9 cellular contexts compared by ENCODE assay signal in genomic region chr1:162530318-162530984, GRCh38. TPM values are rescaled to one million over a fixed set of nuclear protein-coding genes. Genes with fewer than 3 reads are reported as not detected.
DNase-seq lines count a peak whose midpoint lies in the region; ATAC-seq, FAIRE-seq and TF ChIP-seq lines count a peak whose summit lies in the region.
"Had no signal": no experiment of that assay in that cellular context is flagged by ENCODE, and none has a peak within 500 bp of the region (broad histone marks: within the 10 kb centered on the region; RNA-seq: fewer than 3 reads in every experiment).

No MANE protein-coding gene starts in this region.

- H3K36me3 Mint-ChIP-seq in neural progenitor cell: peaks cover 3% of the 10 kb centered on the region
- H3K36me3 Mint-ChIP-seq in activated T-helper 2 cell treated with anti-CD3 and anti-CD28 coated beads, Interferon-gamma antibody, Interleukin-2, Interleukin-4, amounts not matched to agents 10 μg/mL and 5 μg/mL and 100 μg/mL, durations not matched to agents 14 hours and 24 hours and 36 hours (ENCODE audit: low read depth): peaks cover 37% of the 10 kb centered on the region

- H3K36me3 ChIP-seq in neural progenitor cell (no peaks in the 10 kb centered on the region), kidney (ENCODE audit: control insufficient read depth in 1 of 2, insufficient read depth in 2 of 2, low read length in 2 of 2) (peaks cover 0 to 4% of the 10 kb centered on the region in 2 donors)

- H3K9me3 Mint-ChIP-seq in neural progenitor cell: no peaks in the 10 kb centered on the region
- no peaks in the 10 kb centered on the region for H3K9me3 Mint-ChIP-seq in activated T-helper 2 cell treated with anti-CD3 and anti-CD28 coated beads, Interferon-gamma antibody, Interleukin-2, Interleukin-4, amounts not matched to agents 10 μg/mL and 5 μg/mL and 100 μg/mL, durations not matched to agents 14 hours and 24 hours and 36 hours
- H3K9me3 Mint-ChIP-seq: T-helper 1 cell treated with Interleukin-12 subunit alpha and Interleukin-12 subunit beta and Interleukin-4 antibody, amounts not matched to agents 30 μg/mL and 1 μg/mL, for 36 hours had no signal

- H3K9ac ChIP-seq in neural progenitor cell (no peak overlapping the region), kidney (ENCODE audit: low read length in 2 of 2) (no peak overlapping the region)

- H4K20me1 ChIP-seq in neural progenitor cell (ENCODE audit: low read depth): peaks cover 16% of the 10 kb centered on the region

- peak overlapping the region; percentile 34 for H3K4me2 ChIP-seq in neural progenitor cell

- FAIRE-seq in kidney (lab: Jason Lieb, UNC): no peak
- FAIRE-seq: H54 had no signal

- H3K27ac ChIP-seq in neural progenitor cell: no peak overlapping the region
- no peak overlapping the region for H3K27ac ChIP-seq in kidney (ENCODE audit: low read depth in 2 of 2, low read length in 2 of 2)

- intact Hi-C loops in activated T-helper 2 cell treated with anti-CD3 and anti-CD28 coated beads, Interferon-gamma antibody, Interleukin-2, Interleukin-4, amounts not matched to agents 10 μg/mL and 5 μg/mL and 100 μg/mL, durations not matched to agents 14 hours and 24 hours and 36 hours (cut with micrococcal nuclease): no loop called here
- intact Hi-C loops in kidney (cut with DNase I): no loop called here

- no peak overlapping the region for H3K27ac Mint-ChIP-seq in neural progenitor cell
- no peak overlapping the region for H3K27ac Mint-ChIP-seq in activated T-helper 2 cell treated with anti-CD3 and anti-CD28 coated beads, Interferon-gamma antibody, Interleukin-2, Interleukin-4, amounts not matched to agents 10 μg/mL and 5 μg/mL and 100 μg/mL, durations not matched to agents 14 hours and 24 hours and 36 hours
- H3K27ac Mint-ChIP-seq: T-helper 1 cell treated with Interleukin-12 subunit alpha and Interleukin-12 subunit beta and Interleukin-4 antibody, amounts not matched to agents 30 μg/mL and 1 μg/mL, for 36 hours had no signal

- ATAC-seq in GM19324 (IDR thresholded peaks at IDR 0.05; ENCODE audit: low FRiP score, unreplicated experiment): peak; percentile 96
- peak; percentile 98 for ATAC-seq in HG02938 (IDR thresholded peaks at IDR 0.05; ENCODE audit: unreplicated experiment)

- H3K4me3 ChIP-seq in neural progenitor cell (no peak overlapping the region), kidney (ENCODE audit: low read length in 2 of 2) (no peak overlapping the region)

- DNase-seq in NCI-H526 treated with DMSO at 0.1 percent for 48 hours (lab: John Stamatoyannopoulos, UW) (peak; percentile 99), neural progenitor cell (ENCODE audit: low spot score) (peak; percentile 49), kidney (no peak)
- DNase-seq in activated CD8-positive, alpha-beta memory T cell treated with anti-CD3 and anti-CD28 coated beads, Interleukin-2, amount 50 U/mL, for 4 hours: no peak
- DNase-seq in activated T-helper 2 cell treated with anti-CD3 and anti-CD28 coated beads, Interferon-gamma antibody, Interleukin-2, Interleukin-4, amounts not matched to agents 10 μg/mL and 5 μg/mL and 100 μg/mL, durations not matched to agents 14 hours and 24 hours and 36 hours (ENCODE audit: low spot score): no peak

- H3K4me1 ChIP-seq in neural progenitor cell (peaks cover 16% of the 10 kb centered on the region), kidney (ENCODE audit: control insufficient read depth in 1 of 2, insufficient read depth in 1 of 2, low read depth in 1 of 2, low read length in 2 of 2) (no peaks in the 10 kb centered on the region)

- H3K9me3 ChIP-seq in neural progenitor cell (ENCODE audit: low read depth) (no peaks in the 10 kb centered on the region), kidney (ENCODE audit: control insufficient read depth in 1 of 2, low read length in 2 of 2) (no peaks in the 10 kb centered on the region)

- H3K4me1 Mint-ChIP-seq in neural progenitor cell: no peaks in the 10 kb centered on the region
- H3K4me1 Mint-ChIP-seq in activated T-helper 2 cell treated with anti-CD3 and anti-CD28 coated beads, Interferon-gamma antibody, Interleukin-2, Interleukin-4, amounts not matched to agents 10 μg/mL and 5 μg/mL and 100 μg/mL, durations not matched to agents 14 hours and 24 hours and 36 hours (ENCODE audit: low read depth): peaks cover 2% of the 10 kb centered on the region

- no peaks in the 10 kb centered on the region for H3K27me3 Mint-ChIP-seq in neural progenitor cell (ENCODE audit: insufficient read depth, low read depth)
- H3K27me3 Mint-ChIP-seq in activated T-helper 2 cell treated with anti-CD3 and anti-CD28 coated beads, Interferon-gamma antibody, Interleukin-2, Interleukin-4, amounts not matched to agents 10 μg/mL and 5 μg/mL and 100 μg/mL, durations not matched to agents 14 hours and 24 hours and 36 hours (ENCODE audit: low read depth): no peaks in the 10 kb centered on the region

- TF ChIP-seq CTCF in neural progenitor cell (IDR thresholded peaks at IDR 0.05) (no peak), kidney (IDR thresholded peaks at IDR 0.05; ENCODE audit: borderline replicate concordance, extremely low read depth, insufficient read depth) (no peak)

- H3K79me2 ChIP-seq in neural progenitor cell (ENCODE audit: low read depth): peaks cover 5% of the 10 kb centered on the region

- no peaks in the 10 kb centered on the region for H3K27me3 ChIP-seq in neural progenitor cell

- H2AFZ ChIP-seq in neural progenitor cell (replicated peaks): no peak overlapping the region

- peaks cover 9% of the 10 kb centered on the region for H3F3A ChIP-seq in neural progenitor cell (ENCODE audit: low read depth)

- H3K4me3 Mint-ChIP-seq in neural progenitor cell: no peak overlapping the region
- H3K4me3 Mint-ChIP-seq in activated T-helper 2 cell treated with anti-CD3 and anti-CD28 coated beads, Interferon-gamma antibody, Interleukin-2, Interleukin-4, amounts not matched to agents 10 μg/mL and 5 μg/mL and 100 μg/mL, durations not matched to agents 14 hours and 24 hours and 36 hours (ENCODE audit: low read depth): no peak overlapping the region
- H3K4me3 Mint-ChIP-seq: T-helper 1 cell treated with Interleukin-12 subunit alpha and Interleukin-12 subunit beta and Interleukin-4 antibody, amounts not matched to agents 30 μg/mL and 1 μg/mL, for 36 hours had no signal

RNA-seq across cellular contexts. Expression of gene UAP1, which starts 31.1 kb away (rescaled TPM):
- total RNA-seq in neural progenitor cell (ENCODE audit: low replicate concordance) (34.8 and 57.1 TPM in 2 replicates), kidney (30.6 TPM)
- 50.4 and 54.7 TPM in 2 replicates for total RNA-seq in activated T-helper 2 cell treated with anti-CD3 and anti-CD28 coated beads, Interferon-gamma antibody, Interleukin-2, Interleukin-4, amounts not matched to agents 10 μg/mL and 5 μg/mL and 100 μg/mL, durations not matched to agents 14 hours and 24 hours and 36 hours
- 23.6 TPM for polyA plus RNA-seq in kidney (ENCODE audit: insufficient read depth, low read depth, low replicate concordance)

RNA-seq across cellular contexts. Expression of gene UHMK1, which starts 32.8 kb away (rescaled TPM):
- 33.8 and 48.8 TPM in 2 replicates for total RNA-seq in neural progenitor cell (ENCODE audit: low replicate concordance)
- 56.3 and 56.7 TPM in 2 replicates for total RNA-seq in activated T-helper 2 cell treated with anti-CD3 and anti-CD28 coated beads, Interferon-gamma antibody, Interleukin-2, Interleukin-4, amounts not matched to agents 10 μg/mL and 5 μg/mL and 100 μg/mL, durations not matched to agents 14 hours and 24 hours and 36 hours
- total RNA-seq in kidney: 49.4 TPM
- 15.7 TPM for polyA plus RNA-seq in kidney (ENCODE audit: insufficient read depth, low read depth, low replicate concordance)

Comparison
In these comparisons a context has a peak if more than half of its experiments do, and no peak if none do; other contexts are left out.
1. DNase-seq: peak in NCI-H526 treated with DMSO at 0.1 percent for 48 hours (single experiment) and neural progenitor cell (single experiment); none in activated CD8-positive, alpha-beta memory T cell treated with anti-CD3 and anti-CD28 coated beads, Interleukin-2, amount 50 U/mL, for 4 hours (single experiment), activated T-helper 2 cell treated with anti-CD3 and anti-CD28 coated beads, Interferon-gamma antibody, Interleukin-2, Interleukin-4, amounts not matched to agents 10 μg/mL and 5 μg/mL and 100 μg/mL, durations not matched to agents 14 hours and 24 hours and 36 hours (single experiment) and kidney (single experiment).